Comparison of ENCODE assay signal across 15 cellular contexts in genomic region chr5:16992006-16992405, GRCh38. TPM values are rescaled to one million over a fixed set of nuclear protein-coding genes. Genes with fewer than 3 reads are reported as not detected.
DNase-seq lines count a peak whose midpoint lies in the region; ATAC-seq, FAIRE-seq and TF ChIP-seq lines count a peak whose summit lies in the region.
"Had no signal": no experiment of that assay in that cellular context is flagged by ENCODE, and none has a peak within 500 bp of the region (broad histone marks: within the 10 kb centered on the region; RNA-seq: fewer than 3 reads in every experiment).

No MANE protein-coding gene starts in this region.

- no peak overlapping the region for H3K4me3 ChIP-seq in foreskin fibroblast (ENCODE audit: low read depth in 1 of 2, low read length in 2 of 2)
- H3K4me3 ChIP-seq: K562 had no signal

- peaks cover 16% of the 10 kb centered on the region for H3K4me1 Mint-ChIP-seq in WTC11

- ATAC-seq in WTC11: no peak
- ATAC-seq: K562 had no signal

- H3K9me3 Mint-ChIP-seq in WTC11: peaks cover 9% of the 10 kb centered on the region; the same call in 1 of the 2 replicates
- H3K9me3 Mint-ChIP-seq: activated T-helper 1 cell treated with anti-CD3 and anti-CD28 coated beads, Interleukin-12 subunit alpha, Interleukin-12 subunit beta, Interleukin-2, Interleukin-4 antibody, amounts not matched to agents 30 ng/mL and 10 ng/mL and 1 ng/mL, durations not matched to agents 14 hours and 24 hours and 36 hours; mesothelial cell of epicardium had no signal

- FAIRE-seq in H54 (lab: Jason Lieb, UNC): peak; percentile 96
- FAIRE-seq: K562 had no signal

- peaks cover 22% of the 10 kb centered on the region for H3K27me3 Mint-ChIP-seq in WTC11 (ENCODE audit: low read depth)

- no peak overlapping the region for H3K27ac Mint-ChIP-seq in WTC11
- H3K27ac Mint-ChIP-seq: activated T-helper 1 cell treated with anti-CD3 and anti-CD28 coated beads, Interleukin-12 subunit alpha, Interleukin-12 subunit beta, Interleukin-2, Interleukin-4 antibody, amounts not matched to agents 30 ng/mL and 10 ng/mL and 1 ng/mL, durations not matched to agents 14 hours and 24 hours and 36 hours; mesothelial cell of epicardium had no signal

- TF ChIP-seq POLR2A in H54 (IDR thresholded peaks at IDR 0.05; ENCODE audit: low read depth, low read length): no peak

- DNase-seq in AG08395 (ENCODE audit: low spot score): peak; percentile 59
- DNase-seq in H54 (ENCODE audit: insufficient read length, low spot score): peak; percentile 58
- peak; percentile 1 for DNase-seq in T1000 (lab: John Stamatoyannopoulos, UW)
- peak; percentile 43 to 64 for DNase-seq in foreskin fibroblast
- no peak for DNase-seq in activated CD4-positive, alpha-beta T cell treated with anti-CD3 and anti-CD28 coated beads, Interleukin-2, amount 50 U/mL, for 48 hours
- no peak for DNase-seq in WTC11 (ENCODE audit: low spot score)
- DNase-seq in cerebellar cortex (ENCODE audit: low spot score): no peak
- no peak for DNase-seq in hypothalamus (lab: John Stamatoyannopoulos, UW)
- DNase-seq: DMS79 treated with DMSO at 0.1 percent for 48 hours, NCI-H1930, posterior cingulate gyrus, SHP77 treated with DMSO at 0.1 percent for 48 hours had no signal

- TF ChIP-seq CTCF in foreskin fibroblast (IDR thresholded peaks at IDR 0.05; ENCODE audit: low read depth, low read length) (no peak), WTC11 (IDR thresholded peaks at IDR 0.05) (no peak)

- CTCF ChIA-PET in WTC11 (lab: Charles Lee): no interaction called here

- POLR2A ChIA-PET in WTC11 (lab: Charles Lee): no interaction called here

- H3K4me3 Mint-ChIP-seq in WTC11: no peak overlapping the region
- H3K4me3 Mint-ChIP-seq: activated T-helper 1 cell treated with anti-CD3 and anti-CD28 coated beads, Interleukin-12 subunit alpha, Interleukin-12 subunit beta, Interleukin-2, Interleukin-4 antibody, amounts not matched to agents 30 ng/mL and 10 ng/mL and 1 ng/mL, durations not matched to agents 14 hours and 24 hours and 36 hours; mesothelial cell of epicardium had no signal

- H3K36me3 Mint-ChIP-seq in WTC11: no peaks in the 10 kb centered on the region
- H3K36me3 Mint-ChIP-seq: mesothelial cell of epicardium had no signal

TF ChIP-seq in WTC11, 78 proteins besides CTCF, POLR2A, EP300 and RAD21:
- TF ChIP-seq GRHL2 (CRISPR knock-in tag; IDR thresholded peaks at IDR 0.05; ENCODE audit: insufficient replicate concordance, severe bottlenecking): no peak
- no peak for TF ChIP-seq FOXK1 (CRISPR knock-in tag; IDR thresholded peaks at IDR 0.05)
- no peak for TF ChIP-seq ZNF219 (CRISPR knock-in tag; IDR thresholded peaks at IDR 0.05; ENCODE audit: borderline replicate concordance)
- no peak for TF ChIP-seq NFATC4 (CRISPR knock-in tag; IDR thresholded peaks at IDR 0.05)
- TF ChIP-seq E2F1 (CRISPR knock-in tag; IDR thresholded peaks at IDR 0.05): no peak
- no peak for TF ChIP-seq JAZF1 (CRISPR knock-in tag; IDR thresholded peaks at IDR 0.05)
- no peak for TF ChIP-seq SOX15 (CRISPR knock-in tag; IDR thresholded peaks at IDR 0.05)
- TF ChIP-seq STAT6 (CRISPR knock-in tag; conservative IDR thresholded peaks at IDR 0.05; ENCODE audit: low read depth): no peak
- TF ChIP-seq MXD4 (CRISPR knock-in tag; IDR thresholded peaks at IDR 0.05; ENCODE audit: borderline replicate concordance): no peak
- TF ChIP-seq ELF4 (CRISPR knock-in tag; IDR thresholded peaks at IDR 0.05; ENCODE audit: low read depth): no peak
- no peak for TF ChIP-seq AR (CRISPR knock-in tag; IDR thresholded peaks at IDR 0.05)
- no peak for TF ChIP-seq ZNF281 (CRISPR knock-in tag; IDR thresholded peaks at IDR 0.05)

RNA-seq across cellular contexts. Expression of gene MYO10, which starts 55.9 kb away (rescaled TPM):
- 89.8 to 90.8 TPM (median 90.7 TPM) in 3 replicates for total RNA-seq in WTC11 (2021)

Comparison
In these comparisons a context has a peak if more than half of its experiments do, and no peak if none do; other contexts are left out.
1. DNase-seq: peak in AG08395 (single experiment), H54 (single experiment), T1000 (single experiment) and foreskin fibroblast (2 of 2); none in activated CD4-positive, alpha-beta T cell treated with anti-CD3 and anti-CD28 coated beads, Interleukin-2, amount 50 U/mL, for 48 hours (0 of 2), WTC11 (single experiment), cerebellar cortex (single experiment) and hypothalamus (0 of 51).